Comparison of ENCODE assay signal across 1 cellular context in the genomic region with DNA sequence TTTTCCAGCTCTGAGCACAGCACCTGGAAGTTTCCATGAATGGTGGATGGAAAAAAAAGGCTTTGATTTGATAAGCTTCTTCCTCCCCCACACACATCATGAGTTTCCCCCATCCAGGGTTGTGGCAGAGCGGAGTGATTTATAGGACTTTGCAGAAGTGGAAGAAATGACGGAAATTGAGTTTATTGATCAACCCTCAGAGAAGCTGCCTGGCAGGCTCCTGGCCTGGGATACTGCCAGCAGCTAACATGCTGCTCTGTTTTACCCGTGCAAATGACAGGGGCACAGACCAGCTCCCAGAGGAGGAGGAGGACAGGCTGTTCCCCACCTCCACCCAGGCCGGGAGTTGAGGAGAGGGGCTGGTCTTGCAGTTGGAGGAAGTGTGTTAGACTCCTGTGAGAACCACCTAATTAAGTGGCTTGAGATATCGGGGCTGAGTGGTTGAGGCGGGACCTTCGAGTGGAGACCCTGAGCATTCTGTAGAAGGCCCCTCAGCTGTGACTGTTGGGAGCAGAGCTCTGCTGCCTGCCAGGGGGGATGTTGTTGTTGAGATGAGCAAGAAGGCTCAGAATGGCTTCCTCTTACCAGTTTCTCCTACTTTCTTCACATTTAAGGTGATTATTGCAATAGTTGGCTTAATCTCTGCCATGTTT.
TF ChIP-seq lines count a peak whose summit lies in the region.

No MANE protein-coding gene starts in this region.

TF ChIP-seq in H1, 55 proteins besides CTCF, POLR2A, EP300 and RAD21:
- no peak for TF ChIP-seq CBX8 (IDR thresholded peaks at IDR 0.05; ENCODE audit: borderline replicate concordance, low read depth, low read length)
- no peak for TF ChIP-seq CHD1 (IDR thresholded peaks at IDR 0.05; ENCODE audit: low read depth, low read length)
